ENCODE assay signal across 8 cellular contexts in genomic region chr2:63023444-63023843, GRCh38. TPM values are rescaled to one million over a fixed set of nuclear protein-coding genes. Genes with fewer than 3 reads are reported as not detected.
DNase-seq lines count a peak whose midpoint lies in the region; ATAC-seq, FAIRE-seq and TF ChIP-seq lines count a peak whose summit lies in the region.

No MANE protein-coding gene starts in this region.

- TF ChIP-seq CTCF in endothelial cell of umbilical vein (IDR thresholded peaks at IDR 0.05; ENCODE audit: extremely low read depth in 1 of 2, insufficient read depth in 1 of 2, low read depth in 1 of 2, low read length in 2 of 2), result peak; percentile 42 to 43
- no peak for TF ChIP-seq CTCF in tibial nerve (IDR thresholded peaks at IDR 0.05)

- no peak overlapping the region for H2AFZ ChIP-seq in endothelial cell of umbilical vein (ENCODE audit: low read depth, low read length)

- no peak overlapping the region for H3K9ac ChIP-seq in endothelial cell of umbilical vein (replicated peaks; ENCODE audit: extremely low read depth, insufficient read depth, low read length)

- peak; percentile 70 for ATAC-seq in GM18867 (IDR thresholded peaks at IDR 0.05; ENCODE audit: unreplicated experiment)
- ATAC-seq in GM19395 (IDR thresholded peaks at IDR 0.05; ENCODE audit: unreplicated experiment), result no peak
- ATAC-seq in sciatic nerve, result no peak

- H3K4me1 ChIP-seq in endothelial cell of umbilical vein (ENCODE audit: control insufficient read depth, extremely low read depth, insufficient read depth, low read length) (peaks cover 3% of the 10 kb centered on the region), tibial nerve (no peaks in the 10 kb centered on the region)

- H3K9me1 ChIP-seq in endothelial cell of umbilical vein (replicated peaks; ENCODE audit: control insufficient read depth, extremely low read depth, insufficient read depth, low read length), result no peaks in the 10 kb centered on the region

- dilution Hi-C loops in endothelial cell of umbilical vein (cut with MboI; ENCODE audit: extremely low pct_ligation_motif_present, low sequenced_read_pairs), result no loop called here

- CTCF ChIA-PET in endothelial cell of umbilical vein (lab: Charles Lee), result interaction anchor here (1.2 to 2.2 kb wide), 6 partner anchors 12 to 566 kb away, joined by 3 to 10 read pairs (median 6); no protein-coding TSS in a partner anchor

- H3K27me3 ChIP-seq in endothelial cell of umbilical vein (ENCODE audit: control insufficient read depth in 2 of 2, insufficient read depth in 2 of 2, low read length in 2 of 2) (no peaks in the 10 kb centered on the region), tibial nerve (no peaks in the 10 kb centered on the region)

- WGBS in tibial nerve, 2 donors, result 0% methylated on average over 1 of the region's 1 CpG

- H3K4me3 ChIP-seq in endothelial cell of umbilical vein (replicated peaks in 1 of 3; ENCODE audit: insufficient read depth in 1 of 3, low read depth in 1 of 3, low read length in 3 of 3) (no peak overlapping the region), tibial nerve (no peak overlapping the region)

- no peak for TF ChIP-seq POLR2A in endothelial cell of umbilical vein (IDR thresholded peaks at IDR 0.05; ENCODE audit: low read depth, low read length)
- no peak for TF ChIP-seq POLR2A in tibial nerve (IDR thresholded peaks at IDR 0.05)

- H3K36me3 ChIP-seq in endothelial cell of umbilical vein (ENCODE audit: control insufficient read depth in 2 of 2, extremely low read depth in 1 of 2, insufficient read depth in 2 of 2, low read length in 2 of 2), result no peaks in the 10 kb centered on the region
- H3K36me3 ChIP-seq in tibial nerve, result peaks cover 0 to 77% (median 6%) of the 10 kb centered on the region in 3 donors

- H3K27ac ChIP-seq in endothelial cell of umbilical vein (ENCODE audit: insufficient read depth, low read depth, low read length) (no peak overlapping the region), tibial nerve (no peak overlapping the region)

- H3K4me2 ChIP-seq in endothelial cell of umbilical vein (ENCODE audit: insufficient read depth, low read length), result no peak overlapping the region

- POLR2A ChIA-PET in endothelial cell of umbilical vein (lab: Charles Lee), result no interaction called here

- peak; percentile 32 to 66 for DNase-seq in AML-193 (lab: John Stamatoyannopoulos, UW)
- DNase-seq in NCI-H526 treated with DMSO at 0.1 percent for 48 hours (lab: John Stamatoyannopoulos, UW), result peak; percentile 15
- DNase-seq in endothelial cell of umbilical vein (ENCODE audit: low read depth, low spot score), result peak; percentile 67
- DNase-seq in sciatic nerve (ENCODE audit: low spot score), result no peak
- no peak for DNase-seq in putamen (ENCODE audit: low spot score)
- no peak for DNase-seq in tibial nerve (ENCODE audit: low spot score in 2 of 2)

- FAIRE-seq in endothelial cell of umbilical vein (lab: Jason Lieb, UNC), result peak; percentile 83

- no peaks in the 10 kb centered on the region for H3K9me3 ChIP-seq in endothelial cell of umbilical vein (replicated peaks; ENCODE audit: control insufficient read depth, insufficient read depth, low read length)
- H3K9me3 ChIP-seq in tibial nerve, result no peaks in the 10 kb centered on the region

- H4K20me1 ChIP-seq in endothelial cell of umbilical vein (replicated peaks; ENCODE audit: control insufficient read depth, extremely low read depth, insufficient read depth, low read length), result no peaks in the 10 kb centered on the region

- BruUV-seq in endothelial cell of umbilical vein (replicated peaks; lab: Mats Ljungman, UMichigan), result no TSS peak

- intact Hi-C loops in endothelial cell of umbilical vein (cut with micrococcal nuclease) (loop anchor here (1.0 to 5.0 kb wide), 3 partner anchors 236 to 566 kb away; partner anchors contain the start of gene EHBP1), sciatic nerve (cut with DNase I) (no loop called here)

- TF ChIP-seq EP300 in tibial nerve (IDR thresholded peaks at IDR 0.05), result no peak

- no peaks in the 10 kb centered on the region for H3K79me2 ChIP-seq in endothelial cell of umbilical vein (ENCODE audit: control insufficient read depth, insufficient read depth, low read length)

TF ChIP-seq in endothelial cell of umbilical vein, 7 proteins besides CTCF, POLR2A, EP300 and RAD21:
- TF ChIP-seq POLR2AphosphoS5 (IDR thresholded peaks at IDR 0.05; ENCODE audit: insufficient read depth, low read depth, low read length), result no peak
- TF ChIP-seq GATA2 (IDR thresholded peaks at IDR 0.05; ENCODE audit: insufficient read depth, insufficient read length, low read depth, low read length), result no peak
- TF ChIP-seq, protein P1, sequence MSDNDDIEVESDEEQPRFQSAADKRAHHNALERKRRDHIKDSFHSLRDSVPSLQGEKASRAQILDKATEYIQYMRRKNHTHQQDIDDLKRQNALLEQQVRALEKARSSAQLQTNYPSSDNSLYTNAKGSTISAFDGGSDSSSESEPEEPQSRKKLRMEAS (IDR thresholded peaks at IDR 0.05; ENCODE audit: insufficient read depth, insufficient read length), result no peak
- no peak for TF ChIP-seq FOS (IDR thresholded peaks at IDR 0.05; ENCODE audit: borderline replicate concordance, insufficient read depth, low read length)
- no peak for TF ChIP-seq EZH2 (IDR thresholded peaks at IDR 0.05; ENCODE audit: borderline replicate concordance, low read depth, low read length, severe bottlenecking)
- TF ChIP-seq MYC (IDR thresholded peaks at IDR 0.05; ENCODE audit: low read depth, low read length), result no peak
- TF ChIP-seq JUN (IDR thresholded peaks at IDR 0.05; ENCODE audit: borderline replicate concordance, insufficient read depth, insufficient read length, low read depth), result no peak

RNA-seq across cellular contexts. Expression of gene OTX1, which starts 27.2 kb away (rescaled TPM):
- total RNA-seq in endothelial cell of umbilical vein (0.30 TPM in 1 of 2 replicates, not detected in the other), sciatic nerve (not detected), tibial nerve (not detected)
- 0.05 TPM in 1 of 2 replicates, not detected in the other for polyA plus RNA-seq in endothelial cell of umbilical vein
- polyA plus RNA-seq in endothelial cell of umbilical vein (2011; cell fraction: cytosol; rRNA removed), result 0.03 TPM in 1 of 2 replicates, not detected in the other
- 0.06 and 0.13 TPM in 2 replicates for polyA plus RNA-seq in endothelial cell of umbilical vein (2011; cell fraction: nucleus; rRNA removed)
- not detected in 2 replicates for polyA plus RNA-seq in endothelial cell of umbilical vein (2012)
- not detected in 2 replicates for polyA minus RNA-seq in endothelial cell of umbilical vein
- 1.9 TPM for polyA minus RNA-seq in endothelial cell of umbilical vein (2011; cell fraction: cytosol; rRNA and poly(A)+ RNA removed)
- 1.4 TPM in 1 of 2 replicates, not detected in the other for polyA minus RNA-seq in endothelial cell of umbilical vein (2011; cell fraction: nucleus; rRNA and poly(A)+ RNA removed)

Comparison
In these comparisons a context has a peak if more than half of its experiments do, and no peak if none do; other contexts are left out.
1. DNase-seq: peak in AML-193 (2 of 2), NCI-H526 treated with DMSO at 0.1 percent for 48 hours (single experiment) and endothelial cell of umbilical vein (single experiment); none in sciatic nerve (single experiment), putamen (single experiment) and tibial nerve (0 of 2).
2. CTCF ChIP-seq: peak in endothelial cell of umbilical vein (2 of 2); none in tibial nerve (0 of 5).